ENCODE assay signal across 20 cellular contexts in the genomic region with DNA sequence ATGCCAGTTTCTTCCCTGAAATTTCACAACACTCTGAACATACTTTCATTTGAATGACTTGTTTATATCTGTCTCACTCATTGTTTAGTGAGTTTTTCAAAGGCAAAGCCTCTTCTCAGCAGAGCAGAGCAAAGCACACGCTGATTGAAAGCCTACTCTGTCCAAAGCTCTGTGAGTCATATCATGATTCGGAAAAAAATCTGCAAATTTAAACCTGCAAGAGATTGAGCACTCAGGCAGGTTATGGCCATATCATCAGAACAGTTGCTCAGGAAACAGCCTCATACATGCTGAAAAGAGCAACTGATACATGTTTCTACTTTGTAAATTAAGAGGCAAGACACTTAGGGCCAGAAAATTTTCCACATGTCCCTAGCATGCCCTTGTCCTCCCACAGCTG.
DNase-seq lines count a peak whose midpoint lies in the region; ATAC-seq and TF ChIP-seq lines count a peak whose summit lies in the region.
"Had no signal": no experiment of that assay in that cellular context is flagged by ENCODE, and none has a peak within 500 bp of the region (broad histone marks: within the 10 kb centered on the region; RNA-seq: fewer than 3 reads in every experiment).

No MANE protein-coding gene starts in this region.

- peak overlapping the region; percentile 12 for H2AFZ ChIP-seq in neural progenitor cell (replicated peaks)

- TF ChIP-seq CTCF in HFFc6 (IDR thresholded peaks at IDR 0.05) (no peak), neural progenitor cell (IDR thresholded peaks at IDR 0.05) (no peak), CD14-positive monocyte (IDR thresholded peaks at IDR 0.05) (no peak), coronary artery (IDR thresholded peaks at IDR 0.05) (no peak)

- CTCF ChIA-PET in HEK293T (lab: Yijun Ruan, JAX): no interaction called here

- H3K9me3 Mint-ChIP-seq in HFFc6 (no peaks in the 10 kb centered on the region), neural progenitor cell (no peaks in the 10 kb centered on the region), CD14-positive monocyte (no peaks in the 10 kb centered on the region)
- H3K9me3 Mint-ChIP-seq: IgD-negative memory B cell had no signal

- no peak overlapping the region for H3K9ac ChIP-seq in neural progenitor cell
- H3K9ac ChIP-seq: BLaER1 treated with 17β-estradiol and CSF1 and Interleukin-3, amounts not matched to agents 10 nM and 100 nM had no signal

- H3K27ac ChIP-seq in neural progenitor cell (no peak overlapping the region), coronary artery (no peak overlapping the region)
- H3K27ac ChIP-seq: BLaER1 treated with 17β-estradiol and CSF1 and Interleukin-3, amounts not matched to agents 10 nM and 100 nM had no signal

- H3K27ac Mint-ChIP-seq in HFFc6 (peak overlapping the region; percentile 64), neural progenitor cell (no peak overlapping the region), CD14-positive monocyte (no peak overlapping the region)
- H3K27ac Mint-ChIP-seq: IgD-negative memory B cell had no signal

- peak; percentile 43 for ATAC-seq in esophagus mucosa

- no peaks in the 10 kb centered on the region for H4K20me1 ChIP-seq in neural progenitor cell (ENCODE audit: low read depth)
- H4K20me1 ChIP-seq: BLaER1 treated with 17β-estradiol and CSF1 and Interleukin-3, amounts not matched to agents 10 nM and 100 nM had no signal

- DNase-seq in Ammon's horn (ENCODE audit: low spot score) (peak; percentile 16), HFFc6 (peak; percentile 32), neural progenitor cell (ENCODE audit: low spot score) (no peak), CD14-positive monocyte (ENCODE audit: low spot score) (no peak), HEK293T (ENCODE audit: extremely low spot score) (no peak), coronary artery (ENCODE audit: low spot score) (no peak), T-helper 1 cell (no peak)
- DNase-seq: activated CD4-positive, alpha-beta T cell treated with anti-CD3 and anti-CD28 coated beads, Interleukin-2, amount 50 U/mL, for 4 hours; activated gamma-delta T cell; central memory CD4-positive, alpha-beta T cell; GDM1; heart left ventricle; NCI-H1436 treated with DMSO at 0.1 percent for 48 hours; NCI-H2171 treated with DMSO at 0.1 percent for 48 hours; OCI-M1; retina; Right ventricle myocardium superior had no signal

- no peaks in the 10 kb centered on the region for H3K79me2 ChIP-seq in neural progenitor cell (ENCODE audit: low read depth)

- no peaks in the 10 kb centered on the region for H3K36me3 ChIP-seq in neural progenitor cell
- H3K36me3 ChIP-seq: BLaER1 treated with 17β-estradiol and CSF1 and Interleukin-3, amounts not matched to agents 10 nM and 100 nM; heart left ventricle had no signal

- intact Hi-C loops in CD14-positive monocyte (cut with micrococcal nuclease): no loop called here

- no peaks in the 10 kb centered on the region for H3F3A ChIP-seq in neural progenitor cell (ENCODE audit: low read depth)

- no peaks in the 10 kb centered on the region for H3K27me3 ChIP-seq in neural progenitor cell
- H3K27me3 ChIP-seq: BLaER1 treated with 17β-estradiol and CSF1 and Interleukin-3, amounts not matched to agents 10 nM and 100 nM had no signal

- H3K4me2 ChIP-seq in neural progenitor cell: no peak overlapping the region
- H3K4me2 ChIP-seq: BLaER1 treated with 17β-estradiol and CSF1 and Interleukin-3, amounts not matched to agents 10 nM and 100 nM had no signal

- H3K9me3 ChIP-seq in neural progenitor cell (ENCODE audit: low read depth): no peaks in the 10 kb centered on the region
- H3K9me3 ChIP-seq: BLaER1 treated with 17β-estradiol and CSF1 and Interleukin-3, amounts not matched to agents 10 nM and 100 nM; heart left ventricle had no signal

- H3K4me1 ChIP-seq in neural progenitor cell: no peaks in the 10 kb centered on the region
- H3K4me1 ChIP-seq: BLaER1 treated with 17β-estradiol and CSF1 and Interleukin-3, amounts not matched to agents 10 nM and 100 nM; heart left ventricle had no signal

- peaks cover 49% of the 10 kb centered on the region for H3K4me1 Mint-ChIP-seq in HFFc6 (ENCODE audit: low read depth)
- no peaks in the 10 kb centered on the region for H3K4me1 Mint-ChIP-seq in neural progenitor cell
- no peaks in the 10 kb centered on the region for H3K4me1 Mint-ChIP-seq in CD14-positive monocyte
- H3K4me1 Mint-ChIP-seq: IgD-negative memory B cell had no signal

- POLR2A ChIA-PET in HEK293T (lab: Yijun Ruan, JAX): no interaction called here

- H3K27me3 Mint-ChIP-seq in HFFc6 (ENCODE audit: insufficient read depth): no peaks in the 10 kb centered on the region
- H3K27me3 Mint-ChIP-seq in neural progenitor cell (ENCODE audit: insufficient read depth, low read depth): no peaks in the 10 kb centered on the region
- peaks cover 0 to 6% (median 4%) of the 10 kb centered on the region in 3 donors for H3K27me3 Mint-ChIP-seq in CD14-positive monocyte (ENCODE audit: low read depth in 3 of 3)

- 0 out of 2 replicates have a peak overlapping the region, but pooled peaks have one; percentile 2 for H3K4me3 Mint-ChIP-seq in HFFc6
- no peak overlapping the region for H3K4me3 Mint-ChIP-seq in neural progenitor cell
- H3K4me3 Mint-ChIP-seq in CD14-positive monocyte: no peak overlapping the region
- H3K4me3 Mint-ChIP-seq: IgD-negative memory B cell had no signal

- H3K36me3 Mint-ChIP-seq in HFFc6 (ENCODE audit: low read depth): no peaks in the 10 kb centered on the region
- H3K36me3 Mint-ChIP-seq in neural progenitor cell: no peaks in the 10 kb centered on the region
- H3K36me3 Mint-ChIP-seq in CD14-positive monocyte: no peaks in the 10 kb centered on the region
- H3K36me3 Mint-ChIP-seq: IgD-negative memory B cell had no signal

- H3K4me3 ChIP-seq in neural progenitor cell (no peak overlapping the region), coronary artery (no peak overlapping the region)
- H3K4me3 ChIP-seq: BLaER1 treated with 17β-estradiol and CSF1 and Interleukin-3, amounts not matched to agents 10 nM and 100 nM; heart left ventricle had no signal

TF ChIP-seq in HEK293T, 16 proteins besides CTCF, POLR2A, EP300 and RAD21:
- TF ChIP-seq BHLHE40 (IDR thresholded peaks at IDR 0.05; ENCODE audit: borderline replicate concordance) (no peak), ZNF384 (IDR thresholded peaks at IDR 0.05) (no peak), SP1 (IDR thresholded peaks at IDR 0.05) (no peak), TARDBP (IDR thresholded peaks at IDR 0.05) (no peak), SUZ12 (IDR thresholded peaks at IDR 0.05) (no peak), HDGF (IDR thresholded peaks at IDR 0.05; ENCODE audit: borderline replicate concordance) (no peak), FOXA1 (IDR thresholded peaks at IDR 0.05) (no peak), NFRKB (IDR thresholded peaks at IDR 0.05) (no peak), ARNT (IDR thresholded peaks at IDR 0.05) (no peak), FOXM1 (IDR thresholded peaks at IDR 0.05; ENCODE audit: borderline replicate concordance) (no peak), L3MBTL2 (conservative IDR thresholded peaks at IDR 0.05) (no peak), CTBP1 (IDR thresholded peaks at IDR 0.05; ENCODE audit: borderline replicate concordance) (no peak), ELF4 (IDR thresholded peaks at IDR 0.05) (no peak)
- TF ChIP-seq, protein P1, sequence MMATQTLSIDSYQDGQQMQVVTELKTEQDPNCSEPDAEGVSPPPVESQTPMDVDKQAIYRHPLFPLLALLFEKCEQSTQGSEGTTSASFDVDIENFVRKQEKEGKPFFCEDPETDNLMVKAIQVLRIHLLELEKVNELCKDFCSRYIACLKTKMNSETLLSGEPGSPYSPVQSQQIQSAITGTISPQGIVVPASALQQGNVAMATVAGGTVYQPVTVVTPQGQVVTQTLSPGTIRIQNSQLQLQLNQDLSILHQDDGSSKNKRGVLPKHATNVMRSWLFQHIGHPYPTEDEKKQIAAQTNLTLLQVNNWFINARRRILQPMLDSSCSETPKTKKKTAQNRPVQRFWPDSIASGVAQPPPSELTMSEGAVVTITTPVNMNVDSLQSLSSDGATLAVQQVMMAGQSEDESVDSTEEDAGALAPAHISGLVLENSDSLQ (IDR thresholded peaks at IDR 0.05): no peak
TF ChIP-seq in HEK293T: peak in this region for 0.

Comparison
In these comparisons a context has a peak if more than half of its experiments do, and no peak if none do; other contexts are left out.
1. DNase-seq: peak in Ammon's horn (single experiment) and HFFc6 (single experiment); none in neural progenitor cell (single experiment), CD14-positive monocyte (single experiment), HEK293T (single experiment), coronary artery (single experiment) and T-helper 1 cell (0 of 5).